ENCODE assay signal across 19 cellular contexts in the genomic region with DNA sequence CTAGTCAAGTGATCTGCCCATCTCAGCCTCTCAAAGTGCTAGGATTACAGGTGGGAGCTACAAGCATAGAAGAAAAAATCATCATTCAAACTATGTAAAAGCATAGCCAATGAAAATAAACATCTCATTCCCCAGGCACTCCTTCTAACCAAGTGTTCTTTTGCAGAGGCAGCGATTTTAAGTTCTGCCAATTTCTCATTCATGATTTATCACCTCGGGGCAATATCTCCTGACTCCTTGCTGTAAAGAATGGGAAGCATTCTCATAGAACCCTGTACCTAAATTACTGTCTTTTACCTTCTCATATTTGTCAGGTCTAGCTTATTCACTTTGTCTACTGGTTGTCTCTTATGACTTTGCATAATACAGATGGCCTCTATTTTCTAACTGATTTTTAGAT. TPM values are rescaled to one million over a fixed set of nuclear protein-coding genes. Genes with fewer than 3 reads are reported as not detected.
DNase-seq lines count a peak whose midpoint lies in the region; ATAC-seq, FAIRE-seq and TF ChIP-seq lines count a peak whose summit lies in the region.
"Had no signal": no experiment of that assay in that cellular context is flagged by ENCODE, and none has a peak within 500 bp of the region (broad histone marks: within the 10 kb centered on the region; RNA-seq: fewer than 3 reads in every experiment).

No MANE protein-coding gene starts in this region.

- H3K4me3 ChIP-seq in mammary epithelial cell (replicated peaks in 1 of 3; ENCODE audit: insufficient read depth in 1 of 3, low read depth in 2 of 3, low read length in 3 of 3): no peak overlapping the region
- peak overlapping the region in 1 of 3 experiments; percentile 6; a peak in 1 of 6 replicates for H3K4me3 ChIP-seq in HepG2 (replicated peaks in 1 of 3; ENCODE audit: insufficient read depth in 1 of 3, low read depth in 2 of 3, low read length in 3 of 3)

- in situ Hi-C loops in mammary epithelial cell (cut with MboI; ENCODE audit: low sequenced_read_pairs in 2 of 2) (no loop called here), HepG2 (cut with HindIII; ENCODE audit: extremely low pct_ligation_motif_present, low pct_unique_long_range_greater_than_20kb) (no loop called here)

- TF ChIP-seq RAD21 in HepG2 (CRISPR knock-in tag; IDR thresholded peaks at IDR 0.05): no peak

- H3K36me3 ChIP-seq in mammary epithelial cell (ENCODE audit: insufficient read depth, low read length) (no peaks in the 10 kb centered on the region), HepG2 (replicated peaks in 1 of 2; ENCODE audit: control insufficient read depth in 1 of 2, insufficient read depth in 2 of 2, low read length in 2 of 2) (no peaks in the 10 kb centered on the region)

- H3K36me3 Mint-ChIP-seq in type B pancreatic cell: no peaks in the 10 kb centered on the region

- peaks cover under 1% of the 10 kb centered on the region for H3K9me3 Mint-ChIP-seq in type B pancreatic cell

- dilution Hi-C loops in mammary epithelial cell (cut with HindIII; ENCODE audit: low sequenced_read_pairs): no loop called here

- no peak for TF ChIP-seq CTCF in mammary epithelial cell (conservative IDR thresholded peaks at IDR 0.05 in 1 of 2, IDR thresholded peaks at IDR 0.05 in 1 of 2; ENCODE audit: extremely low read depth in 1 of 2, insufficient read depth in 1 of 2, low read depth in 1 of 2, low read length in 2 of 2)
- no peak for TF ChIP-seq CTCF in HepG2 (CRISPR knock-in tag; IDR thresholded peaks at IDR 0.05)
- TF ChIP-seq CTCF in type B pancreatic cell (conservative IDR thresholded peaks at IDR 0.05): no peak

- H3K9ac ChIP-seq in mammary epithelial cell (ENCODE audit: insufficient read depth, low read length) (no peak overlapping the region), HepG2 (ENCODE audit: insufficient read depth, low read depth, low read length) (peak overlapping the region; percentile 59)

- H3K4me2 ChIP-seq in mammary epithelial cell (ENCODE audit: insufficient read depth, low read depth, low read length): peak overlapping the region; percentile 37
- H3K4me2 ChIP-seq in HepG2 (ENCODE audit: low read depth, low read length): peak overlapping the region; percentile 62

- H2AFZ ChIP-seq in mammary epithelial cell (ENCODE audit: low read depth, low read length) (no peak overlapping the region), HepG2 (ENCODE audit: low read length) (no peak overlapping the region)

- H3K27ac Mint-ChIP-seq in type B pancreatic cell: peak overlapping the region; percentile 63
- H3K27ac Mint-ChIP-seq: CD14-positive monocyte had no signal

- no peaks in the 10 kb centered on the region for H4K20me1 ChIP-seq in mammary epithelial cell (ENCODE audit: insufficient read depth, low read length)
- H4K20me1 ChIP-seq in HepG2 (ENCODE audit: insufficient read depth, low read length): no peaks in the 10 kb centered on the region

- H3K4me1 Mint-ChIP-seq in type B pancreatic cell (ENCODE audit: unreplicated experiment): no peaks in the 10 kb centered on the region

- no peak for FAIRE-seq in HepG2 (lab: Jason Lieb, UNC)

- no peaks in the 10 kb centered on the region for H3K79me2 ChIP-seq in mammary epithelial cell (ENCODE audit: insufficient read depth, low read length)
- H3K79me2 ChIP-seq in HepG2 (ENCODE audit: insufficient read depth, low read length): no peaks in the 10 kb centered on the region

- POLR2A ChIA-PET in HepG2 (lab: Yijun Ruan, JAX): interaction anchor here (1.0 to 1.8 kb wide), 3 partner anchors 13 to 34 kb away, joined by 4 to 13 read pairs (median 4); a partner anchor contains a TSS

- ATAC-seq in HepG2 (no peak), SK-N-SH treated with all-trans-retinoic acid at 6 μM for 48 hours (no peak), HG02973 (IDR thresholded peaks at IDR 0.05; ENCODE audit: unreplicated experiment) (no peak)
- ATAC-seq: Panc1 had no signal

- CTCF ChIA-PET in mammary epithelial cell (lab: Charles Lee; ENCODE audit: low non-redundant PET): no interaction called here
- CTCF ChIA-PET in HepG2 (lab: Yijun Ruan, JAX; ENCODE audit: low intra/inter-chr PET ratio, low total read pairs): no interaction called here

- no peaks in the 10 kb centered on the region for H3K27me3 Mint-ChIP-seq in type B pancreatic cell

- no peak for TF ChIP-seq POLR2A in HepG2 (IDR thresholded peaks at IDR 0.05; ENCODE audit: insufficient read depth in 1 of 2, low read depth in 2 of 2, low read length in 2 of 2)

- H3K4me1 ChIP-seq in mammary epithelial cell (ENCODE audit: insufficient read depth, low read length) (peaks cover 11% of the 10 kb centered on the region), HepG2 (ENCODE audit: insufficient read depth, low read length) (peaks cover 72% of the 10 kb centered on the region)

- BruUV-seq in mammary epithelial cell (replicated peaks; lab: Mats Ljungman, UMichigan): no TSS peak
- BruUV-seq in HepG2 (replicated peaks; lab: Mats Ljungman, UMichigan): no TSS peak

- H3K27ac ChIP-seq in mammary epithelial cell (ENCODE audit: insufficient read depth, low read depth, low read length) (no peak overlapping the region), HepG2 (ENCODE audit: extremely low read length, insufficient read depth, low read length) (peak overlapping the region; percentile 95)
- H3K27ac ChIP-seq: 22Rv1 had no signal

- peak overlapping the region; percentile 8 for H3K4me3 Mint-ChIP-seq in type B pancreatic cell
- H3K4me3 Mint-ChIP-seq: CD14-positive monocyte had no signal

- TF ChIP-seq EP300 in HepG2 (IDR thresholded peaks at IDR 0.05; ENCODE audit: low read depth in 2 of 2, low read length in 2 of 2) (no peak), HepG2 (CRISPR knock-in tag; IDR thresholded peaks at IDR 0.05; ENCODE audit: borderline replicate concordance) (no peak)

- intact Hi-C loops in mammary epithelial cell (cut with micrococcal nuclease): no loop called here
- intact Hi-C loops in HepG2 (cut with micrococcal nuclease; ENCODE audit: unreplicated experiment): loop anchor here (2.0 kb wide), 1 partner anchor 25 kb away; no protein-coding TSS in a partner anchor

- H3K9me3 ChIP-seq in mammary epithelial cell (replicated peaks; ENCODE audit: insufficient read depth, low read length) (no peaks in the 10 kb centered on the region), HepG2 (ENCODE audit: low read length) (no peaks in the 10 kb centered on the region)

- DNase-seq in NCI-H526 (lab: John Stamatoyannopoulos, UW) (peak; percentile 93 to 98), NCI-H526 treated with DMSO at 0.1 percent for 48 hours (lab: John Stamatoyannopoulos, UW) (no peak), mammary epithelial cell (peak; percentile 56), HepG2 (ENCODE audit: low spot score) (no peak), type B pancreatic cell (ENCODE audit: extremely low spot score, unreplicated experiment) (no peak)
- no peak for DNase-seq in stimulated activated CD4-positive, alpha-beta T cell treated with anti-CD3 and anti-CD28 coated beads, Interleukin-15, amount 100 ng/mL, for 24 hours
- DNase-seq: DMS79 treated with DMSO at 0.1 percent for 48 hours, GOT3, MM.1S, NCI-H1092, NCI-H1436 treated with DMSO at 0.1 percent for 48 hours, NCI-H2029 treated with DMSO at 0.1 percent for 48 hours, NCI-H2171, NCI-H446 had no signal

- 0% methylated on average over 2 of the region's 2 CpGs for WGBS in mammary epithelial cell (ENCODE audit: low coverage, missing lambda C conversion rate)
- WGBS in HepG2 (ENCODE audit: low lambda C conversion rate): 92% methylated on average over 2 of the region's 2 CpGs

- H3K27me3 ChIP-seq in mammary epithelial cell (ENCODE audit: insufficient read depth, low read length): no peaks in the 10 kb centered on the region
- no peaks in the 10 kb centered on the region for H3K27me3 ChIP-seq in HepG2 (ENCODE audit: control insufficient read depth in 1 of 2, insufficient read depth in 2 of 2, low read length in 2 of 2)

TF ChIP-seq in HepG2, 621 proteins besides CTCF, POLR2A, EP300 and RAD21 (continues in another document):
- TF ChIP-seq MAFK (conservative IDR thresholded peaks at IDR 0.05 in 1 of 2, IDR thresholded peaks at IDR 0.05 in 1 of 2; ENCODE audit: low read length in 2 of 2) (peak; percentile 45 to 56; a peak in 2 of 4 replicates), ZSCAN12 (CRISPR knock-in tag; IDR thresholded peaks at IDR 0.05) (no peak), ZNF552 (CRISPR knock-in tag; IDR thresholded peaks at IDR 0.05; ENCODE audit: borderline replicate concordance) (no peak)

RNA-seq across cellular contexts. Expression of a gene that starts 32.5 kb away (rescaled TPM):
- total RNA-seq in mammary epithelial cell: 100 to 1,000 TPM; 159 to 351 TPM
- 64.0 TPM for polyA plus RNA-seq in mammary epithelial cell
- polyA minus RNA-seq in mammary epithelial cell: 149 TPM
- total RNA-seq in HepG2 (2016; rRNA removed; fragmentation: Illumina TruSeq; extraction: Trizol): 41.6 and 51.7 TPM in 2 replicates
- 9.0 and 9.3 TPM in 2 replicates for total RNA-seq in HepG2 (2016; cell fraction: cytosol; rRNA removed; fragmentation: Illumina TruSeq; extraction: Trizol; ENCODE audit: low read depth)
- total RNA-seq in HepG2 (2016; cell fraction: insoluble cytoplasmic fraction; rRNA removed; fragmentation: Illumina TruSeq; extraction: Trizol): 41.9 and 52.5 TPM in 2 replicates
- 19.8 and 21.2 TPM in 2 replicates for total RNA-seq in HepG2 (2016; cell fraction: membrane; rRNA removed; fragmentation: Illumina TruSeq; extraction: Trizol)
- total RNA-seq in HepG2 (2016; cell fraction: nucleus; rRNA removed; fragmentation: Illumina TruSeq; extraction: Trizol): 119 and 126 TPM in 2 replicates
- polyA plus RNA-seq in HepG2 (2011; rRNA removed): 38.2 and 49.1 TPM in 2 replicates
- polyA plus RNA-seq in HepG2 (2011; cell fraction: cytosol; rRNA removed): 11.5 and 17.3 TPM in 2 replicates
- polyA plus RNA-seq in HepG2 (2011; cell fraction: nucleus; rRNA removed): 83.0 and 93.5 TPM in 2 replicates
- polyA plus RNA-seq in HepG2 (2012): 40.9 and 57.2 TPM in 2 replicates
- polyA plus RNA-seq in HepG2 (2016; cell fraction: cytosol; fragmentation: Illumina TruSeq; extraction: Trizol; ENCODE audit: low read depth): 2.8 and 3.5 TPM in 2 replicates
- polyA plus RNA-seq in HepG2 (2016; cell fraction: insoluble cytoplasmic fraction; fragmentation: Illumina TruSeq; extraction: Trizol; ENCODE audit: low read depth): 38.7 and 40.0 TPM in 2 replicates
- polyA plus RNA-seq in HepG2 (2016; cell fraction: membrane; fragmentation: Illumina TruSeq; extraction: Trizol; ENCODE audit: low read depth): 9.3 and 11.3 TPM in 2 replicates
- polyA plus RNA-seq in HepG2 (2016; cell fraction: nucleus; fragmentation: Illumina TruSeq; extraction: Trizol; ENCODE audit: insufficient read depth, low read depth): 65.5 and 70.1 TPM in 2 replicates
- 35.4 and 52.1 TPM in 2 replicates for polyA minus RNA-seq in HepG2 (2011; rRNA and poly(A)+ RNA removed; ENCODE audit: low replicate concordance)
- polyA minus RNA-seq in HepG2 (2011; cell fraction: cytosol; rRNA and poly(A)+ RNA removed): 15.7 and 16.1 TPM in 2 replicates
- 378 and 394 TPM in 2 replicates for polyA minus RNA-seq in HepG2 (2011; cell fraction: nucleus; rRNA and poly(A)+ RNA removed)
- total RNA-seq in type B pancreatic cell (ENCODE audit: low replicate concordance): 63.7 and 98.2 TPM in 2 replicates

Comparison
In these comparisons a context has a peak if more than half of its experiments do, and no peak if none do; other contexts are left out.
1. DNase-seq: peak in NCI-H526 (2 of 2) and mammary epithelial cell (single experiment); none in NCI-H526 treated with DMSO at 0.1 percent for 48 hours (single experiment), HepG2 (single experiment), type B pancreatic cell (single experiment) and stimulated activated CD4-positive, alpha-beta T cell treated with anti-CD3 and anti-CD28 coated beads, Interleukin-15, amount 100 ng/mL, for 24 hours (single experiment).